ENCODE assay signal across 27 cellular contexts in genomic region chr4:163172666-163173065, GRCh38. TPM values are rescaled to one million over a fixed set of nuclear protein-coding genes. Genes with fewer than 3 reads are reported as not detected.
DNase-seq lines count a peak whose midpoint lies in the region; ATAC-seq and TF ChIP-seq lines count a peak whose summit lies in the region.
"Had no signal": no experiment of that assay in that cellular context is flagged by ENCODE, and none has a peak within 500 bp of the region (broad histone marks: within the 10 kb centered on the region; RNA-seq: fewer than 3 reads in every experiment).

No MANE protein-coding gene starts in this region.

- H3K4me1 ChIP-seq in neural progenitor cell, result peaks cover 15% of the 10 kb centered on the region
- H3K4me1 ChIP-seq: HAP-1 had no signal

- H3K9ac ChIP-seq in neural progenitor cell, result no peak overlapping the region

- TF ChIP-seq CTCF in neural progenitor cell (IDR thresholded peaks at IDR 0.05), result no peak
- no peak for TF ChIP-seq CTCF in CD4-positive, alpha-beta T cell (IDR thresholded peaks at IDR 0.05)

- POLR2A ChIA-PET in CD4-positive, alpha-beta T cell (lab: Charles Lee), result interaction anchor here (0.6 kb wide), 1 partner anchor 155 kb away, joined by 3 read pairs; no protein-coding TSS in a partner anchor

- H3K27ac ChIP-seq in neural progenitor cell, result no peak overlapping the region
- H3K27ac ChIP-seq in CD4-positive, alpha-beta T cell (ENCODE audit: low read depth, low read length), result no peak overlapping the region
- H3K27ac ChIP-seq: HL-60, RWPE1 had no signal

- peak overlapping the region; percentile 56 for H3K4me2 ChIP-seq in neural progenitor cell

- peaks cover 8% of the 10 kb centered on the region for H3K27me3 ChIP-seq in neural progenitor cell
- peaks cover 5% of the 10 kb centered on the region for H3K27me3 ChIP-seq in CD4-positive, alpha-beta T cell (ENCODE audit: control insufficient read depth, insufficient read depth, low read length)

- H3K27me3 Mint-ChIP-seq in IgD-negative memory B cell (peaks cover 4% of the 10 kb centered on the region), neural progenitor cell (ENCODE audit: insufficient read depth, low read depth) (peaks cover 3% of the 10 kb centered on the region)
- peaks cover 15% of the 10 kb centered on the region for H3K27me3 Mint-ChIP-seq in CD4-positive, alpha-beta T cell
- no peaks in the 10 kb centered on the region for H3K27me3 Mint-ChIP-seq in activated naive CD8-positive, alpha-beta T cell treated with anti-CD3 and anti-CD28 coated beads, Interleukin-2, amount 50 U/mL, for 24 hours

- H2AFZ ChIP-seq in neural progenitor cell (replicated peaks), result peak overlapping the region; percentile 72

- H3K36me3 Mint-ChIP-seq in IgD-negative memory B cell (no peaks in the 10 kb centered on the region), neural progenitor cell (no peaks in the 10 kb centered on the region)
- H3K36me3 Mint-ChIP-seq in CD4-positive, alpha-beta T cell (ENCODE audit: low read depth), result no peaks in the 10 kb centered on the region
- no peaks in the 10 kb centered on the region for H3K36me3 Mint-ChIP-seq in activated naive CD8-positive, alpha-beta T cell treated with anti-CD3 and anti-CD28 coated beads, Interleukin-2, amount 50 U/mL, for 24 hours (ENCODE audit: low read depth)
- H3K36me3 Mint-ChIP-seq: CD8-positive, alpha-beta T cell had no signal

- DNase-seq in left kidney (ENCODE audit: low read depth, low spot score), result peak; percentile 45
- peak; percentile 62 for DNase-seq in neural progenitor cell (ENCODE audit: low spot score)
- no peak for DNase-seq in activated gamma-delta T cell (lab: John Stamatoyannopoulos, UW)
- no peak for DNase-seq in CD4-positive, alpha-beta T cell
- no peak for DNase-seq in activated naive CD8-positive, alpha-beta T cell treated with anti-CD3 and anti-CD28 coated beads, Interleukin-2, amount 50 U/mL, for 24 hours
- DNase-seq: C1 segment of cervical spinal cord; CD8-positive, alpha-beta T cell; DMS 273 treated with DMSO at 0.1 percent for 48 hours; DMS79; EL; GF-D8; GOT3; NCI-H1092 treated with DMSO at 0.1 percent for 48 hours; NCI-H1436; NCI-H187; NCI-H2081 treated with DMSO at 0.1 percent for 48 hours; NCI-H2171; NCI-H226; NCI-H510A; NCI-H69; SHP77 had no signal

- H3K4me1 Mint-ChIP-seq in IgD-negative memory B cell (no peaks in the 10 kb centered on the region), neural progenitor cell (peaks cover 16% of the 10 kb centered on the region)
- peaks cover 7% of the 10 kb centered on the region for H3K4me1 Mint-ChIP-seq in CD4-positive, alpha-beta T cell (ENCODE audit: low read depth)
- H3K4me1 Mint-ChIP-seq in activated naive CD8-positive, alpha-beta T cell treated with anti-CD3 and anti-CD28 coated beads, Interleukin-2, amount 50 U/mL, for 24 hours, result no peaks in the 10 kb centered on the region

- no peaks in the 10 kb centered on the region for H3K9me3 ChIP-seq in neural progenitor cell (ENCODE audit: low read depth)
- no peaks in the 10 kb centered on the region for H3K9me3 ChIP-seq in CD4-positive, alpha-beta T cell (ENCODE audit: control insufficient read depth, low read length)
- H3K9me3 ChIP-seq: HAP-1 had no signal

- H3K4me3 ChIP-seq in neural progenitor cell, result no peak overlapping the region
- H3K4me3 ChIP-seq: HAP-1 had no signal

- H3K36me3 ChIP-seq in neural progenitor cell, result no peaks in the 10 kb centered on the region
- H3K36me3 ChIP-seq: HAP-1 had no signal

- intact Hi-C loops in CD4-positive, alpha-beta T cell (cut with DNase I, micrococcal nuclease), result no loop called here

- H3F3A ChIP-seq in neural progenitor cell (ENCODE audit: low read depth), result peaks cover 5% of the 10 kb centered on the region

- H3K27ac Mint-ChIP-seq in IgD-negative memory B cell (peak overlapping the region in 2 of 3 donors; percentile 29 to 61), neural progenitor cell (no peak overlapping the region)
- no peak overlapping the region for H3K27ac Mint-ChIP-seq in CD4-positive, alpha-beta T cell
- H3K27ac Mint-ChIP-seq in activated naive CD8-positive, alpha-beta T cell treated with anti-CD3 and anti-CD28 coated beads, Interleukin-2, amount 50 U/mL, for 24 hours, result no peak overlapping the region
- H3K27ac Mint-ChIP-seq: CD8-positive, alpha-beta T cell had no signal

- H3K9me3 Mint-ChIP-seq in IgD-negative memory B cell (no peaks in the 10 kb centered on the region), neural progenitor cell (peaks cover 3% of the 10 kb centered on the region)
- no peaks in the 10 kb centered on the region for H3K9me3 Mint-ChIP-seq in CD4-positive, alpha-beta T cell
- H3K9me3 Mint-ChIP-seq in activated naive CD8-positive, alpha-beta T cell treated with anti-CD3 and anti-CD28 coated beads, Interleukin-2, amount 50 U/mL, for 24 hours, result no peaks in the 10 kb centered on the region
- H3K9me3 Mint-ChIP-seq: CD8-positive, alpha-beta T cell had no signal

- H4K20me1 ChIP-seq in neural progenitor cell (ENCODE audit: low read depth), result no peaks in the 10 kb centered on the region

- H3K4me3 Mint-ChIP-seq in IgD-negative memory B cell (no peak overlapping the region), neural progenitor cell (no peak overlapping the region)
- no peak overlapping the region for H3K4me3 Mint-ChIP-seq in CD4-positive, alpha-beta T cell
- H3K4me3 Mint-ChIP-seq in activated naive CD8-positive, alpha-beta T cell treated with anti-CD3 and anti-CD28 coated beads, Interleukin-2, amount 50 U/mL, for 24 hours, result no peak overlapping the region
- H3K4me3 Mint-ChIP-seq: CD8-positive, alpha-beta T cell had no signal

- CTCF ChIA-PET in CD4-positive, alpha-beta T cell (lab: Charles Lee), result no interaction called here

- no peak for ATAC-seq in HG03045 (IDR thresholded peaks at IDR 0.05; ENCODE audit: unreplicated experiment)
- no peak for ATAC-seq in CD4-positive, alpha-beta T cell (ENCODE audit: poor library complexity)
- ATAC-seq in activated naive CD8-positive, alpha-beta T cell treated with anti-CD3 and anti-CD28 coated beads, Interleukin-2, amount 50 U/mL, for 24 hours, result no peak
- ATAC-seq: CD8-positive, alpha-beta T cell; Panc1 had no signal

- H3K79me2 ChIP-seq in neural progenitor cell (ENCODE audit: low read depth), result no peaks in the 10 kb centered on the region

RNA-seq across cellular contexts. Expression of gene NAF1, which starts 6.0 kb away (rescaled TPM):
- polyA plus RNA-seq in IgD-negative memory B cell, result 4.3 TPM
- total RNA-seq in neural progenitor cell (ENCODE audit: low replicate concordance), result 18.1 and 21.1 TPM in 2 replicates
- total RNA-seq in CD4-positive, alpha-beta T cell, result 10 to 100 TPM; 56.2 to 58.3 TPM

Comparison
In these comparisons a context has a peak if more than half of its experiments do, and no peak if none do; other contexts are left out.
1. H3K27ac Mint-ChIP-seq: peak in IgD-negative memory B cell (2 of 3); none in neural progenitor cell (single experiment), CD4-positive, alpha-beta T cell (single experiment) and activated naive CD8-positive, alpha-beta T cell treated with anti-CD3 and anti-CD28 coated beads, Interleukin-2, amount 50 U/mL, for 24 hours (single experiment).
2. DNase-seq: peak in left kidney (single experiment) and neural progenitor cell (single experiment); none in activated gamma-delta T cell (single experiment), CD4-positive, alpha-beta T cell (0 of 10) and activated naive CD8-positive, alpha-beta T cell treated with anti-CD3 and anti-CD28 coated beads, Interleukin-2, amount 50 U/mL, for 24 hours (single experiment).